2 cellular contexts compared by ENCODE assay signal in genomic region chr16:86836503-86837125, GRCh38.
A peak's percentile ranks its signal among the peaks of the same experiment; 100 is the strongest.
TF ChIP-seq lines count a peak whose summit lies in the region.

No MANE protein-coding gene starts in this region.

TF ChIP-seq in SK-N-SH, 30 proteins besides CTCF, POLR2A, EP300 and RAD21 (continued from another document):
- TF ChIP-seq PBX3 (IDR thresholded peaks at IDR 0.05): peak; percentile 57
- peak; percentile 36; the same call in 1 of the 2 replicates for TF ChIP-seq FOSL2 (IDR thresholded peaks at IDR 0.05; ENCODE audit: borderline replicate concordance, low read depth)

TF ChIP-seq in SK-N-SH treated with all-trans-retinoic acid at 6 μM for 48 hours, 23 proteins besides CTCF, POLR2A, EP300 and RAD21 (continued from another document):
- no peak for TF ChIP-seq BACH2 (CRISPR knock-in tag; IDR thresholded peaks at IDR 0.05; ENCODE audit: borderline replicate concordance)
- TF ChIP-seq RARB (CRISPR knock-in tag; IDR thresholded peaks at IDR 0.05): no peak
- TF ChIP-seq PPARA (CRISPR knock-in tag; IDR thresholded peaks at IDR 0.05; ENCODE audit: borderline replicate concordance): no peak
- TF ChIP-seq POU6F1 (CRISPR knock-in tag; IDR thresholded peaks at IDR 0.05; ENCODE audit: borderline replicate concordance, low read depth): no peak
- TF ChIP-seq TOX (CRISPR knock-in tag; IDR thresholded peaks at IDR 0.05; ENCODE audit: borderline replicate concordance): no peak
- TF ChIP-seq ZNF70 (CRISPR knock-in tag; IDR thresholded peaks at IDR 0.05): no peak
- no peak for TF ChIP-seq ZNF565 (CRISPR knock-in tag; conservative IDR thresholded peaks at IDR 0.05; ENCODE audit: low read depth)
TF ChIP-seq in SK-N-SH treated with all-trans-retinoic acid at 6 μM for 48 hours: peak in this region for 0.
